14 cellular contexts compared by ENCODE assay signal in genomic region chr11:26958650-26959049, GRCh38. TPM values are rescaled to one million over a fixed set of nuclear protein-coding genes. Genes with fewer than 3 reads are reported as not detected.
A peak's percentile ranks its signal among the peaks of the same experiment; 100 is the strongest.
DNase-seq lines count a peak whose midpoint lies in the region; ATAC-seq and TF ChIP-seq lines count a peak whose summit lies in the region.
"Had no signal": no experiment of that assay in that cellular context is flagged by ENCODE, and none has a peak within 500 bp of the region (broad histone marks: within the 10 kb centered on the region; RNA-seq: fewer than 3 reads in every experiment).

No MANE protein-coding gene starts in this region.

- H3K23ac ChIP-seq in IMR-90 (ENCODE audit: low read depth, low read length): no peak overlapping the region

- no peak overlapping the region for H2AK5ac ChIP-seq in IMR-90 (ENCODE audit: low read depth, low read length)

- TF ChIP-seq POLR2A in IMR-90 (IDR thresholded peaks at IDR 0.05; ENCODE audit: low read depth, low read length): no peak

- H3K27me3 ChIP-seq in IMR-90 (ENCODE audit: control insufficient read depth, insufficient read depth, low read length): no peaks in the 10 kb centered on the region
- H3K27me3 ChIP-seq: BLaER1 had no signal

- no peak overlapping the region for H3K4me2 ChIP-seq in IMR-90 (ENCODE audit: low read depth, low read length)
- H3K4me2 ChIP-seq: BLaER1 had no signal

- H4K5ac ChIP-seq in IMR-90 (ENCODE audit: low read depth, low read length): no peak overlapping the region

- no peak overlapping the region for H4K91ac ChIP-seq in IMR-90 (ENCODE audit: insufficient read depth, low read depth, low read length)

- no peak overlapping the region for H2AK9ac ChIP-seq in IMR-90 (replicated peaks; ENCODE audit: low read depth, low read length, poor library complexity)

- CTCF ChIA-PET in IMR-90 (lab: Yijun Ruan, JAX): no interaction called here

- no peak overlapping the region for H3K4ac ChIP-seq in IMR-90 (ENCODE audit: low read depth, low read length)

- H3K4me3 ChIP-seq in IMR-90 (ENCODE audit: insufficient read depth, low read depth, low read length): no peak overlapping the region
- H3K4me3 ChIP-seq in epithelial cell of esophagus (ENCODE audit: low read length): no peak overlapping the region
- H3K4me3 ChIP-seq: BLaER1 had no signal

- H3K36me3 ChIP-seq in IMR-90 (ENCODE audit: control insufficient read depth, insufficient read depth, low read length): no peaks in the 10 kb centered on the region
- H3K36me3 ChIP-seq: BLaER1 had no signal

- no peak overlapping the region for H2BK20ac ChIP-seq in IMR-90 (ENCODE audit: low read depth, low read length)

- H4K8ac ChIP-seq in IMR-90 (ENCODE audit: low read depth in 2 of 2, low read length in 2 of 2): no peak overlapping the region

- ATAC-seq in IMR-90 (ENCODE audit: low read depth) (no peak), GM19397 (IDR thresholded peaks at IDR 0.05; ENCODE audit: unreplicated experiment) (no peak), GM21737 (IDR thresholded peaks at IDR 0.05; ENCODE audit: unreplicated experiment) (no peak)

- no peak overlapping the region for H3K9ac ChIP-seq in IMR-90 (ENCODE audit: low read depth, low read length)
- H3K9ac ChIP-seq: BLaER1 had no signal

- TF ChIP-seq RAD21 in IMR-90 (IDR thresholded peaks at IDR 0.05; ENCODE audit: low read length): no peak

- DNase-seq in IMR-90: no peak
- DNase-seq in NCI-H69 (lab: John Stamatoyannopoulos, UW): peak; percentile 39
- peak; percentile 14 for DNase-seq in epithelial cell of esophagus (ENCODE audit: low read depth)
- no peak for DNase-seq in Ammon's horn (ENCODE audit: low spot score)
- DNase-seq in activated CD4-positive, CD25-positive, alpha-beta regulatory T cell treated with anti-CD3 and anti-CD28 coated beads, Interleukin-2, amount 50 U/mL, for 72 hours: no peak
- DNase-seq: Caco-2; CD8-positive, alpha-beta memory T cell; DND-41; GDM1; HCEC 1CT; HFFc6 had no signal

- dilution Hi-C loops in IMR-90 (cut with HindIII; ENCODE audit: low sequenced_read_pairs, unreplicated experiment): no loop called here

- WGBS in IMR-90 (ENCODE audit: extremely low coverage in 2 of 2, insufficient read length in 1 of 2), 2 experiments: no CpG with 5 or more reads among the region's 2 CpGs

- no peaks in the 10 kb centered on the region for H3K9me1 ChIP-seq in IMR-90 (ENCODE audit: insufficient read depth, low read length)

- intact Hi-C loops in IMR-90 (cut with micrococcal nuclease): no loop called here

- H4K20me1 ChIP-seq in IMR-90 (ENCODE audit: insufficient read depth, low read length): no peaks in the 10 kb centered on the region
- H4K20me1 ChIP-seq: BLaER1 had no signal

- H3K4me1 ChIP-seq in IMR-90 (ENCODE audit: control insufficient read depth, insufficient read depth, low read length): peaks cover 1% of the 10 kb centered on the region; the same call in 1 of the 2 replicates
- H3K4me1 ChIP-seq: BLaER1, Caco-2 had no signal

- no peak overlapping the region for H3K18ac ChIP-seq in IMR-90 (ENCODE audit: low read depth, low read length)

- no peaks in the 10 kb centered on the region for H3K9me3 ChIP-seq in IMR-90 (ENCODE audit: control insufficient read depth, insufficient read depth, low read length)
- H3K9me3 ChIP-seq: BLaER1, Caco-2 had no signal

- H3K79me1 ChIP-seq in IMR-90 (ENCODE audit: low read depth in 1 of 2, low read length in 2 of 2): no peaks in the 10 kb centered on the region

- no peak overlapping the region for H3K56ac ChIP-seq in IMR-90 (ENCODE audit: extremely low read depth, insufficient read depth, low read length)

- TF ChIP-seq CTCF in IMR-90 (conservative IDR thresholded peaks at IDR 0.05; ENCODE audit: low read depth, low read length) (no peak), epithelial cell of esophagus (IDR thresholded peaks at IDR 0.05; ENCODE audit: insufficient read depth, low read depth, low read length, missing control alignments) (no peak)

- no TSS peak for BruUV-seq in IMR-90 (replicated peaks; lab: Mats Ljungman, UMichigan)

- H3K27ac ChIP-seq in IMR-90 (ENCODE audit: insufficient read depth, low read length): no peak overlapping the region
- H3K27ac ChIP-seq: BLaER1 had no signal

- no peak overlapping the region for H3K14ac ChIP-seq in IMR-90 (replicated peaks; ENCODE audit: low read depth, low read length)

- H2BK15ac ChIP-seq in IMR-90 (ENCODE audit: low read depth, low read length): no peak overlapping the region

- POLR2A ChIA-PET in IMR-90 (lab: Charles Lee; ENCODE audit: unreplicated experiment): no interaction called here

- H2BK5ac ChIP-seq in IMR-90 (ENCODE audit: low read depth, low read length, poor library complexity, severe bottlenecking): no peak overlapping the region

- no peak overlapping the region for H2BK120ac ChIP-seq in IMR-90 (ENCODE audit: low read depth, low read length)

- in situ Hi-C loops in IMR-90 (cut with MboI; ENCODE audit: low sequenced_read_pairs): no loop called here

- H2AFZ ChIP-seq in IMR-90 (replicated peaks; ENCODE audit: low read length, poor library complexity): no peak overlapping the region

TF ChIP-seq in IMR-90, 13 proteins besides CTCF, POLR2A, EP300 and RAD21:
- peak; percentile 70 for TF ChIP-seq MAFK (IDR thresholded peaks at IDR 0.05; ENCODE audit: low read depth, low read length)
- no peak for TF ChIP-seq SMC3 (IDR thresholded peaks at IDR 0.05; ENCODE audit: low read depth, low read length)

RNA-seq across cellular contexts. Expression of gene FIBIN, which starts 35.3 kb away (rescaled TPM):
- 5.7 and 7.5 TPM in 2 replicates for total RNA-seq in IMR-90 (2012; rRNA removed)
- 5.3 and 6.1 TPM in 2 replicates for polyA plus RNA-seq in IMR-90 (2012; rRNA removed)
- 4.9 and 7.4 TPM in 2 replicates for polyA plus RNA-seq in IMR-90 (2012; cell fraction: cytosol; rRNA removed)
- 2.6 and 3.5 TPM in 2 replicates for polyA plus RNA-seq in IMR-90 (2012; cell fraction: nucleus; rRNA removed; ENCODE audit: low replicate concordance)
- total RNA-seq: CD8-positive, alpha-beta memory T cell had no signal
- polyA plus RNA-seq: CD8-positive, alpha-beta memory T cell had no signal

Comparison
In these comparisons a context has a peak if more than half of its experiments do, and no peak if none do; other contexts are left out.
1. DNase-seq: peak in NCI-H69 (single experiment) and epithelial cell of esophagus (single experiment); none in IMR-90 (single experiment), Ammon's horn (single experiment) and activated CD4-positive, CD25-positive, alpha-beta regulatory T cell treated with anti-CD3 and anti-CD28 coated beads, Interleukin-2, amount 50 U/mL, for 72 hours (single experiment).